Comparison of ENCODE assay signal across 10 cellular contexts in genomic region chr1:153192697-153193096, GRCh38. TPM values are rescaled to one million over a fixed set of nuclear protein-coding genes. Genes with fewer than 3 reads are reported as not detected.
DNase-seq lines count a peak whose midpoint lies in the region; ATAC-seq and TF ChIP-seq lines count a peak whose summit lies in the region.
"Had no signal": no experiment of that assay in that cellular context is flagged by ENCODE, and none has a peak within 500 bp of the region (broad histone marks: within the 10 kb centered on the region; RNA-seq: fewer than 3 reads in every experiment).

No MANE protein-coding gene starts in this region.

- no peak overlapping the region for H2AFZ ChIP-seq in neural progenitor cell (replicated peaks)

- no peak overlapping the region for H3K4me3 Mint-ChIP-seq in neural progenitor cell
- H3K4me3 Mint-ChIP-seq: activated T-cell treated with anti-CD3 and anti-CD28 coated beads, Interleukin-2, amount 50 U/mL, for 4 hours had no signal

- no peak overlapping the region for H3K27ac Mint-ChIP-seq in neural progenitor cell

- no peak overlapping the region for H3K9ac ChIP-seq in neural progenitor cell

- H3K79me2 ChIP-seq in neural progenitor cell (ENCODE audit: low read depth), result no peaks in the 10 kb centered on the region

- WGBS in body of pancreas, 2 donors, result 8 to 13% methylated on average over 3 of the region's 3 CpGs

- H3K27me3 Mint-ChIP-seq in neural progenitor cell (ENCODE audit: insufficient read depth, low read depth), result peaks cover 13% of the 10 kb centered on the region

- H3K4me1 Mint-ChIP-seq in neural progenitor cell, result no peaks in the 10 kb centered on the region

- DNase-seq in NCI-H1417 (lab: John Stamatoyannopoulos, UW) (peak; percentile 56 to 75 (median 75)), NCI-H1417 treated with DMSO at 0.1 percent for 48 hours (lab: John Stamatoyannopoulos, UW) (no peak), NCI-H187 treated with DMSO at 0.1 percent for 48 hours (lab: John Stamatoyannopoulos, UW) (peak; percentile 47), body of pancreas (peak; percentile 20 to 36 (median 28)), neural progenitor cell (ENCODE audit: low spot score) (peak; percentile 13), hepatic stellate cell (ENCODE audit: low spot score) (no peak), cortex of kidney (lab: John Stamatoyannopoulos, UW) (no peak), sciatic nerve (ENCODE audit: low spot score) (no peak)
- DNase-seq: activated T-cell treated with anti-CD3 and anti-CD28 coated beads, Interleukin-2, amount 50 U/mL, for 4 hours had no signal

- H3F3A ChIP-seq in neural progenitor cell (ENCODE audit: low read depth), result no peaks in the 10 kb centered on the region

- H3K27me3 ChIP-seq in body of pancreas, result no peaks in the 10 kb centered on the region
- no peaks in the 10 kb centered on the region for H3K27me3 ChIP-seq in neural progenitor cell

- no peak overlapping the region for H3K4me3 ChIP-seq in body of pancreas
- H3K4me3 ChIP-seq in neural progenitor cell, result no peak overlapping the region

- H3K36me3 Mint-ChIP-seq in neural progenitor cell, result no peaks in the 10 kb centered on the region

- H3K36me3 ChIP-seq in body of pancreas (replicated peaks in 1 of 2; ENCODE audit: insufficient read depth in 1 of 2, low read depth in 2 of 2) (no peaks in the 10 kb centered on the region), neural progenitor cell (no peaks in the 10 kb centered on the region)

- no peaks in the 10 kb centered on the region for H3K9me3 Mint-ChIP-seq in neural progenitor cell
- H3K9me3 Mint-ChIP-seq: activated T-cell treated with anti-CD3 and anti-CD28 coated beads, Interleukin-2, amount 50 U/mL, for 4 hours had no signal

- intact Hi-C loops in body of pancreas (cut with DNase I) (loop anchor here (5.0 kb wide), 1 partner anchor 270 kb away; no protein-coding TSS in a partner anchor), sciatic nerve (cut with DNase I) (no loop called here)

- H3K4me1 ChIP-seq in body of pancreas (no peaks in the 10 kb centered on the region), neural progenitor cell (no peaks in the 10 kb centered on the region)

- no peak overlapping the region for H3K27ac ChIP-seq in body of pancreas
- no peak overlapping the region for H3K27ac ChIP-seq in neural progenitor cell

- TF ChIP-seq POLR2A in body of pancreas (IDR thresholded peaks at IDR 0.05), result no peak

- no peaks in the 10 kb centered on the region for H3K9me3 ChIP-seq in body of pancreas
- H3K9me3 ChIP-seq in neural progenitor cell (ENCODE audit: low read depth), result peaks cover 8% of the 10 kb centered on the region

- TF ChIP-seq CTCF in body of pancreas (IDR thresholded peaks at IDR 0.05) (peak in 6 of 7 experiments; percentile 22 to 68 (median 56)), neural progenitor cell (IDR thresholded peaks at IDR 0.05) (peak; percentile 45)

- ATAC-seq in body of pancreas (peak; percentile 52), sciatic nerve (no peak)
- ATAC-seq: activated T-cell treated with anti-CD3 and anti-CD28 coated beads, Interleukin-2, amount 50 U/mL, for 4 hours had no signal

- no peak overlapping the region for H3K4me2 ChIP-seq in neural progenitor cell

- no peaks in the 10 kb centered on the region for H4K20me1 ChIP-seq in neural progenitor cell (ENCODE audit: low read depth)

RNA-seq across cellular contexts. Expression of gene LELP1, which starts 10.5 kb away (rescaled TPM):
- not detected for total RNA-seq in body of pancreas
- total RNA-seq in neural progenitor cell (ENCODE audit: low replicate concordance), result not detected in 2 replicates
- total RNA-seq in sciatic nerve, result not detected
- total RNA-seq: activated T-cell treated with anti-CD3 and anti-CD28 coated beads, Interleukin-2, amount 50 U/mL, for 4 hours; RPMI7951 had no signal

RNA-seq across cellular contexts. Expression of gene PRR9, which starts 24.7 kb away (rescaled TPM):
- not detected for total RNA-seq in body of pancreas
- not detected in 2 replicates for total RNA-seq in neural progenitor cell (ENCODE audit: low replicate concordance)
- total RNA-seq in sciatic nerve, result not detected
- total RNA-seq: activated T-cell treated with anti-CD3 and anti-CD28 coated beads, Interleukin-2, amount 50 U/mL, for 4 hours; RPMI7951 had no signal

RNA-seq across cellular contexts. Expression of gene SPRR2G, which starts 42.0 kb away (rescaled TPM):
- total RNA-seq in body of pancreas (not detected), neural progenitor cell (ENCODE audit: low replicate concordance) (not detected in 2 replicates), sciatic nerve (not detected)
- total RNA-seq: activated T-cell treated with anti-CD3 and anti-CD28 coated beads, Interleukin-2, amount 50 U/mL, for 4 hours; RPMI7951 had no signal

Comparison
In these comparisons a context has a peak if more than half of its experiments do, and no peak if none do; other contexts are left out.
1. DNase-seq: peak in NCI-H1417 (3 of 3), NCI-H187 treated with DMSO at 0.1 percent for 48 hours (single experiment), body of pancreas (4 of 4) and neural progenitor cell (single experiment); none in NCI-H1417 treated with DMSO at 0.1 percent for 48 hours (single experiment), hepatic stellate cell (single experiment), cortex of kidney (single experiment) and sciatic nerve (single experiment).